In the genomic region with DNA sequence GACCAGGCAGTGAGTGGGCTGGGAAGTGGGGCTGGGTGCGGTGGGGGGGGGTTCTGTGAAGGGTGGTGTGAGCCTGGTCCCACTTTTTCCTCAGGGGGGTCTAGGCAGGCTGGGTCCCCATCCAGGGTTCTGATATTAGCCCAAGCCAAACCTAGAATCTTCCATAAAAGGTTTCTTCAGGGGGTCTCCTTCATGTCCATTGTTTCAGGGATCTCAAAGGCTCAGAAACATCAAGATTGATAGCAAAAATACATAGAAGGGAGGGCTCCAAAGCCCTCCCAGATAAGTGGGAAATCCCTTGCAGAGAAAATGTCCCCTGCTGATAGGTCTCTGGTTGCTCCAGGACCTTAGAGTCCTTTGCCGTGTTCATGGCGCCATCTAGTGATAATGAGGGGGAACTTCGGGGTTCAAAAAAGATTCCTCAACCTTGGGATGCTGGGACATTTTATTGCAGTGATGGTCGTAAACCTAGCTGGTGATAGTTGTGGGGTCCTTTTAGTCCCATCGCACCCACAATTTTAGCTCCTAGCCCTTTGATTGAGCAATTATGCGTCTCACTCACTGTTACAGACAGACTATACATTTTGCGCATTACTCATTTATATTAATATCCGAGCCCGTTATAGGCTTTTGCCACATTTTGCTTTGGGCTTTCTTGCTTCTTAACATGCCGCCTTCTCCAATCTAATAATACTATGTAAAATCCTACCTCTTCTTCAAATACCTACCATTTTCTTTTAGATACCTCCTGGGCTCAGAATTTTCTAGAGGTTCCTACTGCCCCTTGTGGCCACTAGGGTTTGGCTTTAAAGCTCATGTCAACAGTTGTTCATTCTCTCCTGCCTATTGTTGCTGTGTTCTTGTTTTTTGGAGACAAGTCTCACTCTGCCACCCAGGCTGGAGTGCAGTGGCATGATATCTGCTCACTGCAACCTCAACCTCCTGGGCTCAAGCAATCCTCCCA, we compare ENCODE assay signal across 8 cellular contexts. TPM values are rescaled to one million over a fixed set of nuclear protein-coding genes. Genes with fewer than 3 reads are reported as not detected.
DNase-seq lines count a peak whose midpoint lies in the region; ATAC-seq lines count a peak whose summit lies in the region.

No MANE protein-coding gene starts in this region.

- DNase-seq in activated gamma-delta T cell treated with Interleukin-2 at 50 U/mL for 16 hours, result peak; percentile 19
- no peak for DNase-seq in activated gamma-delta T cell (lab: John Stamatoyannopoulos, UW)
- peak; percentile 39 for DNase-seq in NCI-H1105 (lab: John Stamatoyannopoulos, UW)
- peak; percentile 86 for DNase-seq in SK-MEL-5 (ENCODE audit: low read depth, low spot score)
- peak; percentile 57 for DNase-seq in brain pericyte (ENCODE audit: low read depth, low spot score)
- peak; percentile 74 for DNase-seq in inferior parietal cortex (ENCODE audit: extremely low spot score)
- peak; percentile 22 to 32 for DNase-seq in stimulated activated CD4-positive, alpha-beta T cell treated with anti-CD3 and anti-CD28 coated beads, Interleukin-2, amount 100 ng/mL, for 48 hours

- no peak for ATAC-seq in GM21381 (IDR thresholded peaks at IDR 0.05; ENCODE audit: unreplicated experiment)

- in situ Hi-C loops in SK-MEL-5 (cut with HindIII; ENCODE audit: low pct_unique_long_range_greater_than_20kb, low sequenced_read_pairs), result no loop called here

RNA-seq across cellular contexts. Expression of gene IGF2BP1, which starts 35.1 kb away (rescaled TPM):
- 8.6 and 9.4 TPM in 2 replicates for total RNA-seq in SK-MEL-5 (2014; rRNA removed; shearing (Covaris generic))
- polyA plus RNA-seq in SK-MEL-5 (2015; cell fraction: cytosol; rRNA removed), result 8.5 and 12.5 TPM in 2 replicates
- polyA plus RNA-seq in SK-MEL-5 (2015; cell fraction: nucleus; rRNA removed), result 20.1 and 28.7 TPM in 2 replicates
